In the genomic region with DNA sequence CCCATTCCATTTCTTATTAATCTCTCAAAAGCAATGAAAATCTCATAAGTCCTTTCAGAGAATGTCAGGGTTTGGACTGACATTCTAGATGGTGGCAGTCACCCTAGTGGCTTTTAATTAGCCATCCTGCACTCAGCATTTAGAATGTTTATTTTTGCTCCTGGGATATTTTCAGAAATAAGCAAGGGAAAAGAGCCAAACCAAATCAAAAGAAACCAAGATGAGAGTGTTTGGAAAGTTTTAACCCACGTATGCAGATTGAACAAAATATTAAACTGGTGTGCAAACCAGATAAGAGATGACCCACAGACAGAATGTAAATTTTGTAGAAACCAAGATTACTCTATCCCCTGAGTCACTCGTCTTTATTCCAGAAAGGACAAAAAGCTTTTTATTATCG, we compare ENCODE assay signal across 21 cellular contexts.
"Had no signal": no experiment of that assay in that cellular context is flagged by ENCODE, and none has a peak within 500 bp of the region (broad histone marks: within the 10 kb centered on the region; RNA-seq: fewer than 3 reads in every experiment).

No MANE protein-coding gene starts in this region.

- H3K4me1 ChIP-seq: colonic mucosa, esophagus muscularis mucosa, foreskin keratinocyte, gastroesophageal sphincter, left lung, lower lobe of right lung had no signal

- H3K4me2 ChIP-seq: hepatocyte had no signal

- H3K9me3 ChIP-seq: colonic mucosa had no signal

- H3K36me3 ChIP-seq: colonic mucosa, esophagus muscularis mucosa, gastroesophageal sphincter, heart left ventricle, left lung, lower lobe of right lung had no signal

- H3K27me3 ChIP-seq: colonic mucosa, esophagus muscularis mucosa, foreskin keratinocyte, gastroesophageal sphincter, heart left ventricle, hepatocyte, left lung had no signal

- H2AFZ ChIP-seq: hepatocyte had no signal

- H3K79me2 ChIP-seq: hepatocyte had no signal

- H3K4me3 ChIP-seq: colonic mucosa, esophagus muscularis mucosa, gastroesophageal sphincter, heart left ventricle, hepatocyte, left lung, lower lobe of right lung, mucosa of descending colon had no signal

- H3K27ac ChIP-seq: colonic mucosa, esophagus muscularis mucosa, foreskin keratinocyte, gastroesophageal sphincter, heart left ventricle, hepatocyte, left lung, lower lobe of right lung had no signal

- DNase-seq: colonic mucosa; cortex of kidney; effector CD8-positive, alpha-beta T cell; effector memory CD8-positive, alpha-beta T cell; endodermal cell; foreskin keratinocyte; heart left ventricle; hypothalamus; immature natural killer cell; islet precursor cell; left cardiac atrium; left lung; left ventricle myocardium superior; lower lobe of right lung; mesenchymal stem cell; mucosa of descending colon; naive B cell; naive thymus-derived CD8-positive, alpha-beta T cell had no signal
